19 cellular contexts compared by ENCODE assay signal in genomic region chr16:57137566-57138273, GRCh38. TPM values are rescaled to one million over a fixed set of nuclear protein-coding genes. Genes with fewer than 3 reads are reported as not detected.
A peak's percentile ranks its signal among the peaks of the same experiment; 100 is the strongest.
DNase-seq lines count a peak whose midpoint lies in the region; ATAC-seq and TF ChIP-seq lines count a peak whose summit lies in the region.
"Had no signal": no experiment of that assay in that cellular context is flagged by ENCODE, and none has a peak within 500 bp of the region (broad histone marks: within the 10 kb centered on the region; RNA-seq: fewer than 3 reads in every experiment).

No MANE protein-coding gene starts in this region.

- no peak overlapping the region for H2BK120ac ChIP-seq in neuronal stem cell (ENCODE audit: low read depth, low read length)

- WGBS in neuronal stem cell (ENCODE audit: extremely low coverage in 2 of 2, insufficient read length in 2 of 2, insufficient replicate concordance in 1 of 2), 2 donors, result no CpG with 5 or more reads among the region's 10 CpGs

- peak overlapping the region; percentile 23 for H4K8ac ChIP-seq in neuronal stem cell (ENCODE audit: low read depth, low read length)

- H3K9me2 ChIP-seq in PC-3 (replicated peaks; ENCODE audit: low read length), result no peaks in the 10 kb centered on the region

- H2AFZ ChIP-seq in neuronal stem cell (ENCODE audit: low read length) (no peak overlapping the region), PC-3 (ENCODE audit: low read length) (no peak overlapping the region)

- H3K4me1 ChIP-seq in CD4-positive, alpha-beta memory T cell (ENCODE audit: insufficient read depth, low read length), result peaks cover 69% of the 10 kb centered on the region
- peaks cover 17% of the 10 kb centered on the region for H3K4me1 ChIP-seq in RWPE2 (ENCODE audit: insufficient read depth, poor library complexity, severe bottlenecking)
- peaks cover 7 to 12% of the 10 kb centered on the region in 2 donors for H3K4me1 ChIP-seq in neuronal stem cell (ENCODE audit: control insufficient read depth in 2 of 2, insufficient read depth in 1 of 2, low read depth in 1 of 2, low read length in 2 of 2)
- H3K4me1 ChIP-seq in PC-3 (ENCODE audit: insufficient read depth, low read length), result no peaks in the 10 kb centered on the region
- peaks cover 34% of the 10 kb centered on the region for H3K4me1 ChIP-seq in left ventricle myocardium inferior

- H3K27me3 Mint-ChIP-seq in CD4-positive, alpha-beta memory T cell, result no peaks in the 10 kb centered on the region
- H3K27me3 Mint-ChIP-seq: stimulated activated naive B cell treated with anti-CD40 and anti-IgM and Interleukin-4, amounts not matched to agents 10 μg/mL and 1 μg/mL and 100 μg/mL, for 72 hours had no signal

- H3K18ac ChIP-seq in neuronal stem cell (ENCODE audit: low read length), result peak overlapping the region; percentile 17

- H3K4me2 ChIP-seq in neuronal stem cell (ENCODE audit: insufficient read depth, low read length, poor library complexity, severe bottlenecking) (no peak overlapping the region), PC-3 (ENCODE audit: low read length) (no peak overlapping the region)

- H3F3A ChIP-seq in PC-3 (ENCODE audit: low read length, unreplicated experiment), result no peaks in the 10 kb centered on the region

- no peaks in the 10 kb centered on the region for H4K20me1 ChIP-seq in PC-3 (ENCODE audit: low read length)

- H3K4me3 ChIP-seq in CD4-positive, alpha-beta memory T cell (ENCODE audit: low read length in 2 of 2), result no peak overlapping the region
- H3K4me3 ChIP-seq in RWPE2 (ENCODE audit: severe bottlenecking), result no peak overlapping the region
- no peak overlapping the region for H3K4me3 ChIP-seq in dorsolateral prefrontal cortex
- H3K4me3 ChIP-seq in neuronal stem cell (ENCODE audit: low read length in 2 of 2), result peak overlapping the region in 1 of 2 donors; percentile 21
- no peak overlapping the region for H3K4me3 ChIP-seq in PC-3 (ENCODE audit: low read length)
- H3K4me3 ChIP-seq in left ventricle myocardium inferior, result no peak overlapping the region
- H3K4me3 ChIP-seq: Peyer's patch, tibial artery had no signal

- H3K4me1 Mint-ChIP-seq in CD4-positive, alpha-beta memory T cell, result peaks cover 36 to 88% (median 67%) of the 10 kb centered on the region in 4 donors

- H2BK12ac ChIP-seq in neuronal stem cell (ENCODE audit: low read length), result peak overlapping the region; percentile 10

- ATAC-seq in RWPE2 (ENCODE audit: low read depth), result no peak
- no peak for ATAC-seq in PC-3
- ATAC-seq: left cardiac atrium; right cardiac atrium; stimulated activated naive B cell treated with anti-CD40 and anti-IgM and Interleukin-4, amounts not matched to agents 10 μg/mL and 1 μg/mL and 100 μg/mL, for 72 hours had no signal

- CTCF ChIA-PET in CD4-positive, alpha-beta memory T cell (lab: Charles Lee; ENCODE audit: partially characterized antibody), result interaction anchor here (4.0 to 5.6 kb wide), 2 partner anchors 44 to 54 kb away, joined by 23 to 39 read pairs; partner anchors contain the start of gene CPNE2
- CTCF ChIA-PET in PC-3 (lab: Charles Lee), result no interaction called here

- no peak overlapping the region for H3K23ac ChIP-seq in neuronal stem cell (ENCODE audit: low read depth, low read length, poor library complexity)

- BruUV-seq in PC-3 (replicated peaks; lab: Mats Ljungman, UMichigan), result no TSS peak

- no peaks in the 10 kb centered on the region for H3K79me2 ChIP-seq in PC-3 (ENCODE audit: low read length)

- H3K27ac ChIP-seq in CD4-positive, alpha-beta memory T cell (ENCODE audit: low read depth, low read length), result no peak overlapping the region
- H3K27ac ChIP-seq in RWPE2 (ENCODE audit: poor library complexity, severe bottlenecking) (no peak overlapping the region), dorsolateral prefrontal cortex (peak overlapping the region in 58 of 59 donors; percentile 20 to 100 (median 74)), neuronal stem cell (replicated peaks; ENCODE audit: low read length) (no peak overlapping the region), PC-3 (ENCODE audit: low read length) (no peak overlapping the region), left ventricle myocardium inferior (replicated peaks) (no peak overlapping the region)
- H3K27ac ChIP-seq: Peyer's patch, tibial artery had no signal

- no peak overlapping the region for H3K4me3 Mint-ChIP-seq in CD4-positive, alpha-beta memory T cell
- H3K4me3 Mint-ChIP-seq: HFFc6; stimulated activated naive B cell treated with anti-CD40 and anti-IgM and Interleukin-4, amounts not matched to agents 10 μg/mL and 1 μg/mL and 100 μg/mL, for 72 hours had no signal

- peak overlapping the region; percentile 19 for H2AK5ac ChIP-seq in neuronal stem cell (ENCODE audit: low read depth, low read length)

- no peak overlapping the region for H3K4ac ChIP-seq in neuronal stem cell (ENCODE audit: low read length)

- no peak for TF ChIP-seq CTCF in RWPE2 (IDR thresholded peaks at IDR 0.05; ENCODE audit: poor library complexity, severe bottlenecking)
- TF ChIP-seq CTCF in dorsolateral prefrontal cortex (IDR thresholded peaks at IDR 0.05 in 54 of 56, conservative IDR thresholded peaks at IDR 0.05 in 2 of 56; ENCODE audit: low read depth in 1 of 56, partially characterized antibody in 56 of 56), result no peak
- TF ChIP-seq CTCF in GM10266 (IDR thresholded peaks at IDR 0.05; ENCODE audit: control insufficient read depth, insufficient read depth, low read depth, missing control alignments), result no peak
- TF ChIP-seq CTCF in PC-3 (conservative IDR thresholded peaks at IDR 0.05; ENCODE audit: low read depth, low read length), result no peak
- TF ChIP-seq CTCF in left ventricle myocardium inferior (IDR thresholded peaks at IDR 0.05; ENCODE audit: borderline replicate concordance), result no peak

- peak overlapping the region; percentile 48 to 85 (median 74) for H3K27ac Mint-ChIP-seq in CD4-positive, alpha-beta memory T cell
- H3K27ac Mint-ChIP-seq: HFFc6; stimulated activated naive B cell treated with anti-CD40 and anti-IgM and Interleukin-4, amounts not matched to agents 10 μg/mL and 1 μg/mL and 100 μg/mL, for 72 hours had no signal

- H3K79me1 ChIP-seq in neuronal stem cell (ENCODE audit: low read depth, low read length), result no peaks in the 10 kb centered on the region

- peak overlapping the region; percentile 21 for H3K14ac ChIP-seq in neuronal stem cell (ENCODE audit: low read length)

- H4K91ac ChIP-seq in neuronal stem cell (ENCODE audit: low read depth, low read length, poor library complexity), result peak overlapping the region; percentile 12

- no peak for DNase-seq in CD4-positive, alpha-beta memory T cell
- DNase-seq in RWPE2 (ENCODE audit: low spot score), result peak; percentile 56
- peak in 2 of 10 donors; percentile 43 to 47 for DNase-seq in dorsolateral prefrontal cortex
- DNase-seq in neuronal stem cell (ENCODE audit: low spot score), result no peak
- no peak for DNase-seq in GM10266 (ENCODE audit: extremely low spot score)
- DNase-seq in cerebellum (ENCODE audit: low spot score), result no peak
- no peak for DNase-seq in PC-3
- DNase-seq in left ventricle myocardium inferior, result no peak
- DNase-seq: activated CD4-positive, alpha-beta T cell treated with anti-CD3 and anti-CD28 coated beads, Interleukin-2, amount 50 U/mL, for 48 hours; HFFc6; midbrain; MV-4-11; NCI-H187 treated with DMSO at 0.1 percent for 48 hours; NCI-H345; stimulated activated naive B cell treated with anti-CD40 and anti-IgM and Interleukin-4, amounts not matched to agents 10 μg/mL and 1 μg/mL and 100 μg/mL, for 72 hours had no signal

- no peaks in the 10 kb centered on the region for H3K27me3 ChIP-seq in CD4-positive, alpha-beta memory T cell (ENCODE audit: insufficient read depth, low read length)
- H3K27me3 ChIP-seq in RWPE2 (ENCODE audit: insufficient read depth, poor library complexity, severe bottlenecking) (no peaks in the 10 kb centered on the region), dorsolateral prefrontal cortex (no peaks in the 10 kb centered on the region), neuronal stem cell (ENCODE audit: control insufficient read depth in 3 of 3, insufficient read depth in 3 of 3, low read depth in 1 of 3, low read length in 3 of 3) (no peaks in the 10 kb centered on the region), PC-3 (ENCODE audit: low read length) (no peaks in the 10 kb centered on the region), left ventricle myocardium inferior (ENCODE audit: low read depth) (no peaks in the 10 kb centered on the region)
- H3K27me3 ChIP-seq: Peyer's patch, tibial artery had no signal

- H3K36me3 Mint-ChIP-seq in CD4-positive, alpha-beta memory T cell, result no peaks in the 10 kb centered on the region

- H3K9ac ChIP-seq in neuronal stem cell (ENCODE audit: low read depth, low read length, poor library complexity), result peak overlapping the region; percentile 44
- no peak overlapping the region for H3K9ac ChIP-seq in PC-3 (ENCODE audit: low read length)

- H3K9me3 ChIP-seq in CD4-positive, alpha-beta memory T cell (ENCODE audit: control insufficient read depth in 1 of 2, low read length in 2 of 2), result no peaks in the 10 kb centered on the region
- H3K9me3 ChIP-seq in RWPE2 (ENCODE audit: severe bottlenecking), result no peaks in the 10 kb centered on the region
- no peaks in the 10 kb centered on the region for H3K9me3 ChIP-seq in neuronal stem cell (replicated peaks in 1 of 2; ENCODE audit: control insufficient read depth in 2 of 2, insufficient read depth in 1 of 2, low read depth in 1 of 2, low read length in 2 of 2)
- no peaks in the 10 kb centered on the region for H3K9me3 ChIP-seq in PC-3 (ENCODE audit: low read length)
- no peaks in the 10 kb centered on the region for H3K9me3 ChIP-seq in left ventricle myocardium inferior (replicated peaks)
- H3K9me3 ChIP-seq: Peyer's patch, tibial artery had no signal

- H2BK5ac ChIP-seq in neuronal stem cell (ENCODE audit: low read length), result peak overlapping the region; percentile 20

- POLR2A ChIA-PET in CD4-positive, alpha-beta memory T cell (lab: Charles Lee; ENCODE audit: partially characterized antibody), result interaction anchor here (0.5 kb wide), 1 partner anchor 10 kb away, joined by 3 read pairs; no protein-coding TSS in a partner anchor
- POLR2A ChIA-PET in PC-3 (lab: Charles Lee; ENCODE audit: unreplicated experiment), result no interaction called here

- H3K36me3 ChIP-seq in CD4-positive, alpha-beta memory T cell (ENCODE audit: insufficient read depth, low read length), result no peaks in the 10 kb centered on the region
- H3K36me3 ChIP-seq in RWPE2 (ENCODE audit: low read depth) (no peaks in the 10 kb centered on the region), neuronal stem cell (replicated peaks in 1 of 2; ENCODE audit: control insufficient read depth in 2 of 2, insufficient read depth in 2 of 2, low read length in 2 of 2) (peaks cover 5 to 39% of the 10 kb centered on the region in 2 donors), PC-3 (ENCODE audit: low read depth, low read length) (no peaks in the 10 kb centered on the region), left ventricle myocardium inferior (no peaks in the 10 kb centered on the region)

- peak overlapping the region; percentile 30 for H2BK15ac ChIP-seq in neuronal stem cell (ENCODE audit: low read length)

- intact Hi-C loops in CD4-positive, alpha-beta memory T cell (cut with micrococcal nuclease), result no loop called here
- intact Hi-C loops in dorsolateral prefrontal cortex (cut with DNase I), result no loop called here
- intact Hi-C loops in PC-3 (cut with micrococcal nuclease), result no loop called here
- intact Hi-C loops in left ventricle myocardium inferior (cut with micrococcal nuclease), result no loop called here

- H3K9me3 Mint-ChIP-seq in CD4-positive, alpha-beta memory T cell, result no peaks in the 10 kb centered on the region
- H3K9me3 Mint-ChIP-seq: HFFc6; stimulated activated naive B cell treated with anti-CD40 and anti-IgM and Interleukin-4, amounts not matched to agents 10 μg/mL and 1 μg/mL and 100 μg/mL, for 72 hours had no signal

RNA-seq across cellular contexts. Expression of gene CPNE2, which starts 45.3 kb away (rescaled TPM):
- total RNA-seq in CD4-positive, alpha-beta memory T cell, result 1 to 10 TPM; 3.8 to 4.1 TPM
- 1 to 10 TPM; 6.7 to 6.8 TPM for polyA plus RNA-seq in CD4-positive, alpha-beta memory T cell
- total RNA-seq in dorsolateral prefrontal cortex (100 to 1,000 TPM in 2 of 120 experiments, 10 to 100 TPM in 118; 18.1 to 151 (median 44.9) TPM), cerebellum (42.8 TPM), PC-3 (2014; rRNA removed) (14.5 and 18.1 TPM in 2 replicates), left ventricle myocardium inferior (13.7 TPM)
- polyA plus RNA-seq in neuronal stem cell (2013, experiment 1 of 2), result 60.5 TPM
- 61.7 TPM for polyA plus RNA-seq in neuronal stem cell (2013, experiment 2 of 2)

RNA-seq across cellular contexts. Expression of gene PSME3IP1, which starts 48.1 kb away (rescaled TPM):
- total RNA-seq in CD4-positive, alpha-beta memory T cell, result 100 to 1,000 TPM; 147 to 157 TPM
- polyA plus RNA-seq in CD4-positive, alpha-beta memory T cell, result 10 to 100 TPM; 59.9 to 64.5 TPM
- total RNA-seq in dorsolateral prefrontal cortex, result 100 to 1,000 TPM; 100 to 178 (median 132) TPM
- polyA plus RNA-seq in neuronal stem cell (2013, experiment 1 of 2), result 113 TPM
- 110 TPM for polyA plus RNA-seq in neuronal stem cell (2013, experiment 2 of 2)
- total RNA-seq in cerebellum, result 66.1 TPM
- 45.6 and 56.4 TPM in 2 replicates for total RNA-seq in PC-3 (2014; rRNA removed)
- total RNA-seq in left ventricle myocardium inferior, result 56.3 TPM

RNA-seq across cellular contexts. Expression of gene RSPRY1, which starts 48.4 kb away (rescaled TPM):
- total RNA-seq in CD4-positive, alpha-beta memory T cell, result 10 to 100 TPM; 32.8 to 38.0 TPM
- 10 to 100 TPM; 28.5 to 34.0 TPM for polyA plus RNA-seq in CD4-positive, alpha-beta memory T cell
- 10 to 100 TPM; 21.4 to 53.0 (median 33.6) TPM for total RNA-seq in dorsolateral prefrontal cortex
- 50.6 TPM for polyA plus RNA-seq in neuronal stem cell (2013, experiment 1 of 2)
- polyA plus RNA-seq in neuronal stem cell (2013, experiment 2 of 2), result 55.6 TPM
- 61.0 TPM for total RNA-seq in cerebellum
- 17.5 and 18.3 TPM in 2 replicates for total RNA-seq in PC-3 (2014; rRNA removed)
- 14.0 TPM for total RNA-seq in left ventricle myocardium inferior

Comparison
In these comparisons a context has a peak if more than half of its experiments do, and no peak if none do; other contexts are left out.
1. H3K27ac ChIP-seq: peak in dorsolateral prefrontal cortex (58 of 59); none in CD4-positive, alpha-beta memory T cell (single experiment), RWPE2 (single experiment), neuronal stem cell (single experiment), PC-3 (single experiment) and left ventricle myocardium inferior (single experiment).